ENCODE assay signal across 8 cellular contexts in the genomic region with DNA sequence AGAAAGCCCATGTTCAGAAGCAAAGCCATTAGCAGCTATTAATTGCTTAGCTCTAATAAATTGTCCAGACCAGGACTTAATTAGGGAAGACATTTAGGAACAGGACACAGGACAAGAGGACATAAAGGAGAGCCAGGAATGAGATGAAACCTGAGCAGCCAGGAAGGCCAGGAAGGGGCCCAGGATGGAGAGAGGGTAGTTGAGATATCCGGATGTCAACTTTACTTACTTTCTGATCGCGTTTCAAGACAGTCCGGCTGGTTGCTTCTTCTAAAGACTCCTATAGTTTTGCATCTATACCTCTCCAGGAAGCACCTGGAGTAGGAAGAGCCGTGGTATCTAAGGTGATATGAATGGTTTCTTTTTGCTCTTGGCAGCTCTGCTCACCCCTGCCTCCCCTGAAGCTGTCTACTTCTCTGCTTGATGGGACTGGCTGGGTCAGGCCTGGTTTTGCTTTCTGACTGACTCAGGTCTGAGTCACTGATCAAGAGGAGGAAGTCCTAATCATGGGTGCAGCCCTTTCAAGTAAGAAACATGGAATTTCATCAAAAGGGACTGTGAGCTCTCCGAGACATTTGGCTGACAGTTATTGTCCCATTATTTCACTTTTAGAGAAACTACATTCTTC.
DNase-seq lines count a peak whose midpoint lies in the region; ATAC-seq and TF ChIP-seq lines count a peak whose summit lies in the region.

No MANE protein-coding gene starts in this region.

- TF ChIP-seq CTCF in choroid plexus epithelial cell (conservative IDR thresholded peaks at IDR 0.05; ENCODE audit: low read depth, low read length) = no peak

- ATAC-seq in GM19463 (IDR thresholded peaks at IDR 0.05; ENCODE audit: unreplicated experiment) (peak; percentile 99), HG03457 (IDR thresholded peaks at IDR 0.05; ENCODE audit: unreplicated experiment) (peak; percentile 98), HG02840 (IDR thresholded peaks at IDR 0.05; ENCODE audit: low FRiP score, unreplicated experiment) (no peak)

- no peak overlapping the region for H3K4me3 ChIP-seq in choroid plexus epithelial cell (ENCODE audit: low read depth, low read length)

- DNase-seq in COLO829 (ENCODE audit: low spot score) = peak; percentile 81
- peak; percentile 70 for DNase-seq in choroid plexus epithelial cell (ENCODE audit: low read depth)
- no peak for DNase-seq in amygdala (lab: John Stamatoyannopoulos, UW)
- no peak for DNase-seq in NCI-H1092 treated with DMSO at 0.1 percent for 48 hours (lab: John Stamatoyannopoulos, UW)
- no peak for DNase-seq in occipital lobe (lab: John Stamatoyannopoulos, UW)

Comparison
In these comparisons a context has a peak if more than half of its experiments do, and no peak if none do; other contexts are left out.
1. DNase-seq: peak in COLO829 (single experiment) and choroid plexus epithelial cell (single experiment); none in amygdala (0 of 56), NCI-H1092 treated with DMSO at 0.1 percent for 48 hours (single experiment) and occipital lobe (single experiment).